ENCODE assay signal across 9 cellular contexts in the genomic region with DNA sequence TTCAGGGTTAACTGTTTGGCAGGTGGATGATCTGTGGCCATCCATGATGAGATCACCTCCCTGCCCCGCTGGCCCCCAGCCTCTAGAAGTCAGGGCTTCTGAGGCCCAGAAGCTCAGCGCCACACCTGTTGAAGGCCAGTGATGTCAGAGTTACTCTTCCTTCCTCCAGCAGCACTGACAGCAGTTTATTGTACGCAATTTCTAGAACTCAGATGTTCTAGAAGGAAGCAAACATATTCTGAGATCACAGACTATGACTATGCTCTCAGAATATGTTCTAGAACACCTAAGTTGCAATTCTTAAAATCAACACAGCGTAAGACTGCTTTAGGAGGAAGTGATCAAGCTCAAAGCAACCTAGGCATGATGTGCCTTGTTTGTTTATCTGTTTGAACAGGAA.
DNase-seq lines count a peak whose midpoint lies in the region; ATAC-seq and TF ChIP-seq lines count a peak whose summit lies in the region.
"Had no signal": no experiment of that assay in that cellular context is flagged by ENCODE, and none has a peak within 500 bp of the region (broad histone marks: within the 10 kb centered on the region; RNA-seq: fewer than 3 reads in every experiment).

No MANE protein-coding gene starts in this region.

- peaks cover 79% of the 10 kb centered on the region for H3K4me1 ChIP-seq in OCI-LY3 (ENCODE audit: low read length)
- H3K4me1 ChIP-seq: HAP-1 had no signal

- peak overlapping the region; percentile 56 for H3K27ac ChIP-seq in OCI-LY3 (ENCODE audit: low read length)

- H3K36me3 ChIP-seq in OCI-LY3 (replicated peaks; ENCODE audit: low read depth, low read length), result peaks cover 75% of the 10 kb centered on the region
- H3K36me3 ChIP-seq: HAP-1 had no signal

- H3K27ac Mint-ChIP-seq in central memory CD8-positive, alpha-beta T cell (ENCODE audit: low read depth), result peak overlapping the region; percentile 73
- peak overlapping the region; percentile 38 to 66 for H3K27ac Mint-ChIP-seq in natural killer cell treated with Interleukin-12 subunit alpha and Interleukin-12 subunit beta and Interleukin-15 and Interleukin-18, amount 100 ng/mL, for 72 hours

- peaks cover 59% of the 10 kb centered on the region for H3K36me3 Mint-ChIP-seq in central memory CD8-positive, alpha-beta T cell (ENCODE audit: insufficient read depth)
- peaks cover 43% of the 10 kb centered on the region for H3K36me3 Mint-ChIP-seq in natural killer cell treated with Interleukin-12 subunit alpha and Interleukin-12 subunit beta and Interleukin-15 and Interleukin-18, amount 100 ng/mL, for 72 hours

- ATAC-seq in central memory CD8-positive, alpha-beta T cell (replicated peaks; ENCODE audit: extremely low read depth, poor library complexity, severe bottlenecking), result peak; percentile 31
- no peak for ATAC-seq in natural killer cell treated with Interleukin-12 subunit alpha and Interleukin-12 subunit beta and Interleukin-15 and Interleukin-18, amount 100 ng/mL, for 72 hours
- no peak for ATAC-seq in HG02852 (IDR thresholded peaks at IDR 0.05; ENCODE audit: unreplicated experiment)

- peaks cover 78% of the 10 kb centered on the region for H3K4me1 Mint-ChIP-seq in central memory CD8-positive, alpha-beta T cell
- peaks cover 67 to 68% of the 10 kb centered on the region in 2 donors for H3K4me1 Mint-ChIP-seq in natural killer cell treated with Interleukin-12 subunit alpha and Interleukin-12 subunit beta and Interleukin-15 and Interleukin-18, amount 100 ng/mL, for 72 hours (ENCODE audit: low read depth in 2 of 2)

- peaks cover 100% of the 10 kb centered on the region for H4K20me1 ChIP-seq in OCI-LY3 (ENCODE audit: insufficient read depth, low read length)

- no peaks in the 10 kb centered on the region for H3K9me3 ChIP-seq in OCI-LY3 (ENCODE audit: insufficient read depth, low read length)
- H3K9me3 ChIP-seq: HAP-1 had no signal

- peaks cover 100% of the 10 kb centered on the region for H3K79me2 ChIP-seq in OCI-LY3 (ENCODE audit: low read length)

- no peaks in the 10 kb centered on the region for H3K9me3 Mint-ChIP-seq in central memory CD8-positive, alpha-beta T cell
- no peaks in the 10 kb centered on the region for H3K9me3 Mint-ChIP-seq in natural killer cell treated with Interleukin-12 subunit alpha and Interleukin-12 subunit beta and Interleukin-15 and Interleukin-18, amount 100 ng/mL, for 72 hours

- H3K27me3 ChIP-seq in OCI-LY3 (ENCODE audit: low read depth, low read length), result no peaks in the 10 kb centered on the region

- DNase-seq in COLO668 (lab: John Stamatoyannopoulos, UW; ENCODE audit: unreplicated experiment) (peak; percentile 31), NCI-H1694 (lab: John Stamatoyannopoulos, UW) (no peak), A172 (ENCODE audit: low spot score) (no peak), GF-D8 (lab: John Stamatoyannopoulos, UW) (no peak)
- no peak for DNase-seq in central memory CD8-positive, alpha-beta T cell (ENCODE audit: low spot score in 2 of 2)
- no peak for DNase-seq in natural killer cell treated with Interleukin-12 subunit alpha and Interleukin-12 subunit beta and Interleukin-15 and Interleukin-18, amount 100 ng/mL, for 72 hours (ENCODE audit: low spot score)

- H3K9ac ChIP-seq in OCI-LY3 (ENCODE audit: low read length), result no peak overlapping the region

- peak overlapping the region; percentile 32 for H3K4me3 Mint-ChIP-seq in central memory CD8-positive, alpha-beta T cell
- no peak overlapping the region for H3K4me3 Mint-ChIP-seq in natural killer cell treated with Interleukin-12 subunit alpha and Interleukin-12 subunit beta and Interleukin-15 and Interleukin-18, amount 100 ng/mL, for 72 hours

- H3K27me3 Mint-ChIP-seq in central memory CD8-positive, alpha-beta T cell, result no peaks in the 10 kb centered on the region
- H3K27me3 Mint-ChIP-seq in natural killer cell treated with Interleukin-12 subunit alpha and Interleukin-12 subunit beta and Interleukin-15 and Interleukin-18, amount 100 ng/mL, for 72 hours, result no peaks in the 10 kb centered on the region

- H3K4me3 ChIP-seq in OCI-LY3 (ENCODE audit: low read length), result no peak overlapping the region
- H3K4me3 ChIP-seq: HAP-1 had no signal

- H2AFZ ChIP-seq in OCI-LY3 (ENCODE audit: low read depth, low read length), result no peak overlapping the region

- TF ChIP-seq CTCF in OCI-LY3 (IDR thresholded peaks at IDR 0.05; ENCODE audit: low read depth, low read length), result no peak

- peak overlapping the region; percentile 8; the same call in 1 of the 2 replicates for H3K4me2 ChIP-seq in OCI-LY3 (ENCODE audit: low read length)
